In the genomic region with DNA sequence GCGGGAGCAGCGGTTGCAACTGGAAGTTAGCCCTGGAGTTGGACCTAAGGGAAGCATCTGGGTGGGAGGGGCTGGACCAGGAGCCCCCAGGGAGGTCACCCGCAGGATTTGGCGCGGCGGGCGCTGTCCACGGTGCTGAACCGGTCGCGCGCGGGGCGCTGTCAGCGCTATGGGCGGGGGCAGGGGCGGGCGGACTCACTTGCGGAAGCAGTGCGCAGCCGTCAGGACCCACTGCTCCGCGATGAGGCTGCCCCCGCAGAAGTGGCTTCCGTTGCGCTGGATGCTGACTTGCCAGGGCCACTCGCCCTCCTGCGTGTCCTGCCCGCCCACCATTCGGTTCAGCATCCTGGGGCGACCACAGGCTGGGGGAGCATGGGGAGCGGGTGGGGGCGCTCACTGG, we compare ENCODE assay signal across 9 cellular contexts. TPM values are rescaled to one million over a fixed set of nuclear protein-coding genes. Genes with fewer than 3 reads are reported as not detected.
DNase-seq lines count a peak whose midpoint lies in the region; ATAC-seq, FAIRE-seq and TF ChIP-seq lines count a peak whose summit lies in the region.
"Had no signal": no experiment of that assay in that cellular context is flagged by ENCODE, and none has a peak within 500 bp of the region (broad histone marks: within the 10 kb centered on the region; RNA-seq: fewer than 3 reads in every experiment).

No MANE protein-coding gene starts in this region.

- intact Hi-C loops in A673 (cut with micrococcal nuclease; ENCODE audit: unreplicated experiment), result no loop called here
- intact Hi-C loops in endothelial cell of umbilical vein (cut with micrococcal nuclease), result no loop called here
- intact Hi-C loops in naive thymus-derived CD4-positive, alpha-beta T cell (cut with micrococcal nuclease), result loop anchor here in 1 of 2 donors (1.0 kb wide), 2 partner anchors 42 to 62 kb away; a partner anchor contains a TSS

- no peak overlapping the region for H3K27ac Mint-ChIP-seq in activated CD4-positive, alpha-beta memory T cell treated with anti-CD3 and anti-CD28 coated beads, Interleukin-2, amount 10 ng/mL, durations not matched to agents 7 days and 5 days
- H3K27ac Mint-ChIP-seq in naive thymus-derived CD4-positive, alpha-beta T cell, result no peak overlapping the region

- DNase-seq in A673 (ENCODE audit: low spot score), result peak; percentile 68
- DNase-seq in activated CD4-positive, alpha-beta memory T cell treated with anti-CD3 and anti-CD28 coated beads, Interleukin-2, amount 10 ng/mL, durations not matched to agents 7 days and 5 days, result peak; percentile 87
- peak; percentile 49 for DNase-seq in endothelial cell of umbilical vein (ENCODE audit: low read depth, low spot score)
- peak; percentile 63 to 92 (median 79) for DNase-seq in naive thymus-derived CD4-positive, alpha-beta T cell
- peak; percentile 76 for DNase-seq in stimulated activated naive CD4-positive, alpha-beta T cell treated with Interleukin-2 at 50 U/mL for 16 hours (lab: John Stamatoyannopoulos, UW)
- DNase-seq in NCI-H1105 treated with DMSO at 0.1 percent for 48 hours (lab: John Stamatoyannopoulos, UW), result no peak
- DNase-seq in NCI-H510A (lab: John Stamatoyannopoulos, UW), result no peak

- no peak for FAIRE-seq in endothelial cell of umbilical vein (lab: Jason Lieb, UNC)

- TF ChIP-seq CTCF in A673 (conservative IDR thresholded peaks at IDR 0.05; ENCODE audit: low read depth, low read length) (no peak), endothelial cell of umbilical vein (IDR thresholded peaks at IDR 0.05; ENCODE audit: extremely low read depth in 1 of 2, insufficient read depth in 1 of 2, low read depth in 1 of 2, low read length in 2 of 2) (no peak)

- H3K79me2 ChIP-seq in endothelial cell of umbilical vein (ENCODE audit: control insufficient read depth, insufficient read depth, low read length), result no peaks in the 10 kb centered on the region

- no peak for TF ChIP-seq EP300 in Ishikawa (IDR thresholded peaks at IDR 0.05; ENCODE audit: borderline replicate concordance)

- peaks cover 6% of the 10 kb centered on the region for H3K4me1 Mint-ChIP-seq in activated CD4-positive, alpha-beta memory T cell treated with anti-CD3 and anti-CD28 coated beads, Interleukin-2, amount 10 ng/mL, durations not matched to agents 7 days and 5 days
- H3K4me1 Mint-ChIP-seq in naive thymus-derived CD4-positive, alpha-beta T cell, result peaks cover 0 to 15% (median 5%) of the 10 kb centered on the region in 7 donors

- BruUV-seq in A673 (replicated peaks; lab: Mats Ljungman, UMichigan) (no TSS peak), endothelial cell of umbilical vein (replicated peaks; lab: Mats Ljungman, UMichigan) (no TSS peak)

- H3K9me1 ChIP-seq in endothelial cell of umbilical vein (replicated peaks; ENCODE audit: control insufficient read depth, extremely low read depth, insufficient read depth, low read length), result no peaks in the 10 kb centered on the region

- H3K9ac ChIP-seq in endothelial cell of umbilical vein (replicated peaks; ENCODE audit: extremely low read depth, insufficient read depth, low read length), result no peak overlapping the region

- no peaks in the 10 kb centered on the region for H3K4me1 ChIP-seq in A673 (ENCODE audit: insufficient read depth, low read length, poor library complexity, severe bottlenecking)
- H3K4me1 ChIP-seq in endothelial cell of umbilical vein (ENCODE audit: control insufficient read depth, extremely low read depth, insufficient read depth, low read length), result no peaks in the 10 kb centered on the region
- H3K4me1 ChIP-seq in naive thymus-derived CD4-positive, alpha-beta T cell (ENCODE audit: control insufficient read depth in 2 of 2, insufficient read depth in 2 of 2, low read length in 2 of 2), result peaks cover 0 to 3% of the 10 kb centered on the region in 2 donors

- H3K36me3 ChIP-seq in A673 (ENCODE audit: insufficient read depth, low read length, poor library complexity, severe bottlenecking) (no peaks in the 10 kb centered on the region), endothelial cell of umbilical vein (ENCODE audit: control insufficient read depth in 2 of 2, extremely low read depth in 1 of 2, insufficient read depth in 2 of 2, low read length in 2 of 2) (no peaks in the 10 kb centered on the region)
- H3K36me3 ChIP-seq in naive thymus-derived CD4-positive, alpha-beta T cell (ENCODE audit: control insufficient read depth in 2 of 3, insufficient read depth in 3 of 3, low read length in 3 of 3), result no peaks in the 10 kb centered on the region
- H3K36me3 ChIP-seq: breast epithelium had no signal

- H4K20me1 ChIP-seq in endothelial cell of umbilical vein (replicated peaks; ENCODE audit: control insufficient read depth, extremely low read depth, insufficient read depth, low read length), result no peaks in the 10 kb centered on the region

- CTCF ChIA-PET in A673 (lab: Charles Lee), result no interaction called here
- CTCF ChIA-PET in activated CD4-positive, alpha-beta memory T cell treated with anti-CD3 and anti-CD28 coated beads, Interleukin-2, amount 10 ng/mL, durations not matched to agents 7 days and 5 days (lab: Charles Lee), result no interaction called here
- CTCF ChIA-PET in endothelial cell of umbilical vein (lab: Charles Lee), result no interaction called here
- CTCF ChIA-PET in naive thymus-derived CD4-positive, alpha-beta T cell (lab: Charles Lee), result no interaction called here

- H3K4me3 Mint-ChIP-seq in activated CD4-positive, alpha-beta memory T cell treated with anti-CD3 and anti-CD28 coated beads, Interleukin-2, amount 10 ng/mL, durations not matched to agents 7 days and 5 days, result peak overlapping the region; percentile 13
- peak overlapping the region in 4 of 10 donors; percentile 9 to 55 (median 32) for H3K4me3 Mint-ChIP-seq in naive thymus-derived CD4-positive, alpha-beta T cell

- no peak overlapping the region for H3K4me3 ChIP-seq in A673 (ENCODE audit: low read depth, low read length, poor library complexity, severe bottlenecking)
- H3K4me3 ChIP-seq in endothelial cell of umbilical vein (replicated peaks in 1 of 3; ENCODE audit: insufficient read depth in 1 of 3, low read depth in 1 of 3, low read length in 3 of 3), result no peak overlapping the region
- H3K4me3 ChIP-seq in naive thymus-derived CD4-positive, alpha-beta T cell (ENCODE audit: low read length), result no peak overlapping the region

- H3K4me2 ChIP-seq in endothelial cell of umbilical vein (ENCODE audit: insufficient read depth, low read length), result no peak overlapping the region

- H3K9me3 Mint-ChIP-seq in activated CD4-positive, alpha-beta memory T cell treated with anti-CD3 and anti-CD28 coated beads, Interleukin-2, amount 10 ng/mL, durations not matched to agents 7 days and 5 days, result no peaks in the 10 kb centered on the region
- peaks cover 0 to 2% (median 0%) of the 10 kb centered on the region in 11 donors for H3K9me3 Mint-ChIP-seq in naive thymus-derived CD4-positive, alpha-beta T cell

- no peak for TF ChIP-seq POLR2A in endothelial cell of umbilical vein (IDR thresholded peaks at IDR 0.05; ENCODE audit: low read depth, low read length)

- H3K27ac ChIP-seq in A673 (ENCODE audit: low read depth, low read length, poor library complexity, severe bottlenecking), result no peak overlapping the region
- H3K27ac ChIP-seq in endothelial cell of umbilical vein (ENCODE audit: insufficient read depth, low read depth, low read length), result no peak overlapping the region
- H3K27ac ChIP-seq in naive thymus-derived CD4-positive, alpha-beta T cell (ENCODE audit: low read depth, low read length), result no peak overlapping the region
- H3K27ac ChIP-seq: breast epithelium had no signal

- dilution Hi-C loops in endothelial cell of umbilical vein (cut with MboI; ENCODE audit: extremely low pct_ligation_motif_present, low sequenced_read_pairs), result no loop called here

- peaks cover 5% of the 10 kb centered on the region for H3K27me3 Mint-ChIP-seq in activated CD4-positive, alpha-beta memory T cell treated with anti-CD3 and anti-CD28 coated beads, Interleukin-2, amount 10 ng/mL, durations not matched to agents 7 days and 5 days
- H3K27me3 Mint-ChIP-seq in naive thymus-derived CD4-positive, alpha-beta T cell, result peaks cover 0 to 6% (median 0%) of the 10 kb centered on the region in 5 donors

- POLR2A ChIA-PET in A673 (lab: Charles Lee; ENCODE audit: low non-redundant PET) (no interaction called here), endothelial cell of umbilical vein (lab: Charles Lee) (no interaction called here)
- POLR2A ChIA-PET in activated CD4-positive, alpha-beta memory T cell treated with anti-CD3 and anti-CD28 coated beads, Interleukin-2, amount 10 ng/mL, durations not matched to agents 7 days and 5 days (lab: Charles Lee), result no interaction called here
- POLR2A ChIA-PET in naive thymus-derived CD4-positive, alpha-beta T cell (lab: Charles Lee), result no interaction called here

- H3K27me3 ChIP-seq in A673 (replicated peaks; ENCODE audit: insufficient read depth, low read depth, low read length, poor library complexity) (no peaks in the 10 kb centered on the region), endothelial cell of umbilical vein (ENCODE audit: control insufficient read depth in 2 of 2, insufficient read depth in 2 of 2, low read length in 2 of 2) (no peaks in the 10 kb centered on the region)
- no peaks in the 10 kb centered on the region for H3K27me3 ChIP-seq in naive thymus-derived CD4-positive, alpha-beta T cell (ENCODE audit: control insufficient read depth in 2 of 2, insufficient read depth in 2 of 2, low read length in 2 of 2)
- H3K27me3 ChIP-seq: breast epithelium had no signal

- peak; percentile 97 for ATAC-seq in naive thymus-derived CD4-positive, alpha-beta T cell

- no peaks in the 10 kb centered on the region for H3K36me3 Mint-ChIP-seq in activated CD4-positive, alpha-beta memory T cell treated with anti-CD3 and anti-CD28 coated beads, Interleukin-2, amount 10 ng/mL, durations not matched to agents 7 days and 5 days (ENCODE audit: low read depth)
- H3K36me3 Mint-ChIP-seq in naive thymus-derived CD4-positive, alpha-beta T cell, result no peaks in the 10 kb centered on the region

- TF ChIP-seq RAD21 in Ishikawa (IDR thresholded peaks at IDR 0.05; ENCODE audit: low read depth), result no peak

- no peak overlapping the region for H2AFZ ChIP-seq in endothelial cell of umbilical vein (ENCODE audit: low read depth, low read length)

- H3K9me3 ChIP-seq in A673 (ENCODE audit: low read depth, low read length, poor library complexity, severe bottlenecking), result no peaks in the 10 kb centered on the region
- no peaks in the 10 kb centered on the region for H3K9me3 ChIP-seq in endothelial cell of umbilical vein (replicated peaks; ENCODE audit: control insufficient read depth, insufficient read depth, low read length)
- no peaks in the 10 kb centered on the region for H3K9me3 ChIP-seq in naive thymus-derived CD4-positive, alpha-beta T cell (ENCODE audit: control insufficient read depth in 2 of 3, low read length in 3 of 3)
- H3K9me3 ChIP-seq: breast epithelium had no signal

RNA-seq across cellular contexts. Expression of a gene that starts 4.5 kb away (rescaled TPM):
- total RNA-seq in A673 (2021) (1.3 and 3.0 TPM in 2 replicates), endothelial cell of umbilical vein (0.53 and 0.60 TPM in 2 replicates)
- 1 to 10 TPM; 1.6 to 1.8 TPM for total RNA-seq in activated CD4-positive, alpha-beta memory T cell treated with anti-CD3 and anti-CD28 coated beads, Interleukin-2, amount 10 ng/mL, durations not matched to agents 7 days and 5 days
- polyA plus RNA-seq in endothelial cell of umbilical vein, result 0.33 and 0.53 TPM in 2 replicates
- polyA plus RNA-seq in endothelial cell of umbilical vein (2011; cell fraction: cytosol; rRNA removed), result 0.10 and 0.39 TPM in 2 replicates
- 0.66 and 0.74 TPM in 2 replicates for polyA plus RNA-seq in endothelial cell of umbilical vein (2011; cell fraction: nucleus; rRNA removed)
- polyA plus RNA-seq in endothelial cell of umbilical vein (2012), result 0.23 TPM in 1 of 2 replicates, not detected in the other
- 0.12 TPM in 1 of 2 replicates, not detected in the other for polyA minus RNA-seq in endothelial cell of umbilical vein
- polyA minus RNA-seq in endothelial cell of umbilical vein (2011; cell fraction: cytosol; rRNA and poly(A)+ RNA removed), result 0.72 TPM
- polyA minus RNA-seq in endothelial cell of umbilical vein (2011; cell fraction: nucleus; rRNA and poly(A)+ RNA removed), result 0.14 and 0.67 TPM in 2 replicates
- 1 to 10 TPM in 2 of 5 experiments, under 1 TPM in 3; 0.32 to 1.6 (median 0.98) TPM for total RNA-seq in naive thymus-derived CD4-positive, alpha-beta T cell
- under 1 TPM in 1 of 2 donors, not detected in 1; 0.39 TPM for polyA plus RNA-seq in naive thymus-derived CD4-positive, alpha-beta T cell

RNA-seq across cellular contexts. Expression of a gene that starts 33.2 kb away (rescaled TPM):
- total RNA-seq in A673 (2021) (33.1 and 35.6 TPM in 2 replicates), endothelial cell of umbilical vein (30.8 and 32.2 TPM in 2 replicates)
- 10 to 100 TPM; 35.9 to 39.8 TPM for total RNA-seq in activated CD4-positive, alpha-beta memory T cell treated with anti-CD3 and anti-CD28 coated beads, Interleukin-2, amount 10 ng/mL, durations not matched to agents 7 days and 5 days
- 42.0 and 61.4 TPM in 2 replicates for polyA plus RNA-seq in endothelial cell of umbilical vein
- polyA plus RNA-seq in endothelial cell of umbilical vein (2011; cell fraction: cytosol; rRNA removed), result 34.8 and 53.2 TPM in 2 replicates
- polyA plus RNA-seq in endothelial cell of umbilical vein (2011; cell fraction: nucleus; rRNA removed), result 20.9 and 21.8 TPM in 2 replicates
- polyA plus RNA-seq in endothelial cell of umbilical vein (2012), result 27.4 and 36.9 TPM in 2 replicates
- 19.9 and 20.8 TPM in 2 replicates for polyA minus RNA-seq in endothelial cell of umbilical vein
- 14.6 TPM for polyA minus RNA-seq in endothelial cell of umbilical vein (2011; cell fraction: cytosol; rRNA and poly(A)+ RNA removed)
- 8.0 and 16.8 TPM in 2 replicates for polyA minus RNA-seq in endothelial cell of umbilical vein (2011; cell fraction: nucleus; rRNA and poly(A)+ RNA removed)
- 10 to 100 TPM; 21.4 to 37.5 (median 24.6) TPM for total RNA-seq in naive thymus-derived CD4-positive, alpha-beta T cell
- 10 to 100 TPM; 15.7 to 26.2 TPM for polyA plus RNA-seq in naive thymus-derived CD4-positive, alpha-beta T cell

RNA-seq across cellular contexts. Expression of a gene that starts 36.9 kb away (rescaled TPM):
- total RNA-seq in A673 (2021) (642 and 651 TPM in 2 replicates), endothelial cell of umbilical vein (483 and 492 TPM in 2 replicates)
- 100 to 1,000 TPM; 520 to 539 TPM for total RNA-seq in activated CD4-positive, alpha-beta memory T cell treated with anti-CD3 and anti-CD28 coated beads, Interleukin-2, amount 10 ng/mL, durations not matched to agents 7 days and 5 days
- 270 and 296 TPM in 2 replicates for polyA plus RNA-seq in endothelial cell of umbilical vein
- polyA plus RNA-seq in endothelial cell of umbilical vein (2011; cell fraction: cytosol; rRNA removed), result 169 and 220 TPM in 2 replicates
- polyA plus RNA-seq in endothelial cell of umbilical vein (2011; cell fraction: nucleus; rRNA removed), result 1,376 and 1,655 TPM in 2 replicates
- 372 and 395 TPM in 2 replicates for polyA plus RNA-seq in endothelial cell of umbilical vein (2012)
- polyA minus RNA-seq in endothelial cell of umbilical vein, result 229 and 305 TPM in 2 replicates
- polyA minus RNA-seq in endothelial cell of umbilical vein (2011; cell fraction: cytosol; rRNA and poly(A)+ RNA removed), result 119 TPM
- 325 and 340 TPM in 2 replicates for polyA minus RNA-seq in endothelial cell of umbilical vein (2011; cell fraction: nucleus; rRNA and poly(A)+ RNA removed)
- 1,000 to 10,000 TPM in 4 of 5 experiments, 100 to 1,000 TPM in 1; 590 to 1,259 (median 1,020) TPM for total RNA-seq in naive thymus-derived CD4-positive, alpha-beta T cell
- polyA plus RNA-seq in naive thymus-derived CD4-positive, alpha-beta T cell, result 100 to 1,000 TPM in 1 of 2 donors, 10 to 100 TPM in 1; 52.1 to 119 TPM

Comparison
In these comparisons a context has a peak if more than half of its experiments do, and no peak if none do; other contexts are left out.
1. DNase-seq: peak in A673 (single experiment), activated CD4-positive, alpha-beta memory T cell treated with anti-CD3 and anti-CD28 coated beads, Interleukin-2, amount 10 ng/mL, durations not matched to agents 7 days and 5 days (single experiment), endothelial cell of umbilical vein (single experiment), naive thymus-derived CD4-positive, alpha-beta T cell (9 of 9) and stimulated activated naive CD4-positive, alpha-beta T cell treated with Interleukin-2 at 50 U/mL for 16 hours (single experiment); none in NCI-H1105 treated with DMSO at 0.1 percent for 48 hours (single experiment) and NCI-H510A (single experiment).